Comparison of ENCODE assay signal across 24 cellular contexts in the genomic region with DNA sequence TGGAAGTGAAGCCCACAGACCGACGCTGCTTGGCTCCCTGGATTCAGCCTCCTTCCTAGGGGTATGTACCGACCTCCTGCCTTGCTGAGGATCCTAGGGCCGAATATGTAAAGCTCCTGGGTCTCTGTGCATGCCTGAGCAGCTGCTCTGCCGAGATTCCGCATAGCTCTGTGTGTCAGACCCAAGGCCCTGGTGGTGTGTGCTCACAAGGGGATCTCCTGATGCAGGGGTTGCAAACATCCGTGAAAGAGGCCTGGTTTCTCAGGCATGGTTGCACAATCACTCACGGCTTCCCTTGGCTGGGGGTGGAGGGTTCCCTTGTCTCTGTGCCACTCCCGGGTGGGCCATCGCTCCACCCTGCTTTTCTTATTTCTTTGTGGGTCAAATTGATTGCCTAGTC. TPM values are rescaled to one million over a fixed set of nuclear protein-coding genes. Genes with fewer than 3 reads are reported as not detected.
A peak's percentile ranks its signal among the peaks of the same experiment; 100 is the strongest.
DNase-seq lines count a peak whose midpoint lies in the region; ATAC-seq, FAIRE-seq and TF ChIP-seq lines count a peak whose summit lies in the region.
"Had no signal": no experiment of that assay in that cellular context is flagged by ENCODE, and none has a peak within 500 bp of the region (broad histone marks: within the 10 kb centered on the region; RNA-seq: fewer than 3 reads in every experiment).

No MANE protein-coding gene starts in this region.

- TF ChIP-seq CTCF in BE2C (IDR thresholded peaks at IDR 0.05; ENCODE audit: low read depth, low read length) = no peak
- TF ChIP-seq CTCF in H1 (IDR thresholded peaks at IDR 0.05; ENCODE audit: control extremely low read depth in 1 of 3, insufficient read depth in 1 of 3, low read depth in 1 of 3, low read length in 3 of 3) = no peak
- TF ChIP-seq CTCF in mesothelial cell of epicardium (IDR thresholded peaks at IDR 0.05; ENCODE audit: unreplicated experiment) = no peak
- no peak for TF ChIP-seq CTCF in MM.1S (IDR thresholded peaks at IDR 0.05; ENCODE audit: low read length)
- no peak for TF ChIP-seq CTCF in A673 (conservative IDR thresholded peaks at IDR 0.05; ENCODE audit: low read depth, low read length)

- H3F3A ChIP-seq in MM.1S (ENCODE audit: insufficient read depth, low read length) = no peaks in the 10 kb centered on the region

- TF ChIP-seq POLR2A in H1 (IDR thresholded peaks at IDR 0.05; ENCODE audit: control extremely low read depth in 1 of 2, low read depth in 2 of 2, low read length in 2 of 2) = no peak

- H3K27ac ChIP-seq in H1 (ENCODE audit: low read depth, low read length) = no peak overlapping the region
- no peak overlapping the region for H3K27ac ChIP-seq in MM.1S (ENCODE audit: low read length)
- no peak overlapping the region for H3K27ac ChIP-seq in A673 (ENCODE audit: low read depth, low read length, poor library complexity, severe bottlenecking)
- H3K27ac ChIP-seq: esophagus squamous epithelium, heart right ventricle, psoas muscle, tibial nerve had no signal

- intact Hi-C loops in A673 (cut with micrococcal nuclease; ENCODE audit: unreplicated experiment) = no loop called here

- no peaks in the 10 kb centered on the region for H3K27me3 ChIP-seq in BE2C
- no peaks in the 10 kb centered on the region for H3K27me3 ChIP-seq in H1 (replicated peaks in 1 of 4; ENCODE audit: control insufficient read depth in 3 of 4, extremely low read depth in 1 of 4, insufficient read depth in 3 of 4, low read length in 3 of 4)
- no peaks in the 10 kb centered on the region for H3K27me3 ChIP-seq in MM.1S (replicated peaks; ENCODE audit: insufficient read depth, low read length)
- no peaks in the 10 kb centered on the region for H3K27me3 ChIP-seq in A673 (replicated peaks; ENCODE audit: insufficient read depth, low read depth, low read length, poor library complexity)
- H3K27me3 ChIP-seq: tibial nerve had no signal

- no peak overlapping the region for H3K4ac ChIP-seq in H1 (replicated peaks; ENCODE audit: insufficient read length, low read depth, low read length)

- no peak overlapping the region for H3K4me3 ChIP-seq in BE2C (ENCODE audit: low read depth, low read length)
- H3K4me3 ChIP-seq in H1 (ENCODE audit: extremely low read depth in 1 of 4, insufficient read depth in 2 of 4, low read depth in 3 of 4, low read length in 4 of 4) = no peak overlapping the region
- no peak overlapping the region for H3K4me3 ChIP-seq in MM.1S (ENCODE audit: low read length)
- H3K4me3 ChIP-seq in A673 (ENCODE audit: low read depth, low read length, poor library complexity, severe bottlenecking) = no peak overlapping the region
- H3K4me3 ChIP-seq: esophagus squamous epithelium, heart right ventricle, psoas muscle, tibial nerve had no signal

- H2BK5ac ChIP-seq in H1 (ENCODE audit: low read depth, low read length) = peak overlapping the region; percentile 2; the same call in 1 of the 2 replicates

- H3K27me3 Mint-ChIP-seq in mesothelial cell of epicardium (ENCODE audit: low read depth) = no peaks in the 10 kb centered on the region
- H3K27me3 Mint-ChIP-seq: CD4-positive, CD25-positive, alpha-beta regulatory T cell; central memory CD8-positive, alpha-beta T cell had no signal

- H3K14ac ChIP-seq in H1 (ENCODE audit: insufficient read length) = no peak overlapping the region

- no peak overlapping the region for H3K56ac ChIP-seq in H1 (replicated peaks; ENCODE audit: insufficient read length, low read depth, low read length)

- peak overlapping the region; percentile 81; the same call in 1 of the 2 replicates for H2BK15ac ChIP-seq in H1 (ENCODE audit: low read length)

- H2AK5ac ChIP-seq in H1 (ENCODE audit: low read depth, low read length) = no peak overlapping the region

- H3K9me3 ChIP-seq in BE2C (no peaks in the 10 kb centered on the region), H1 (ENCODE audit: insufficient read depth in 2 of 2, low read depth in 1 of 2, low read length in 1 of 2) (no peaks in the 10 kb centered on the region), MM.1S (replicated peaks; ENCODE audit: insufficient read depth, low read length) (no peaks in the 10 kb centered on the region; the same call in 1 of the 2 replicates), A673 (ENCODE audit: low read depth, low read length, poor library complexity, severe bottlenecking) (no peaks in the 10 kb centered on the region)
- H3K9me3 ChIP-seq: esophagus squamous epithelium, heart right ventricle, psoas muscle, tibial nerve had no signal

- peak; percentile 19 for DNase-seq in BE2C
- DNase-seq in MV-4-11 (lab: John Stamatoyannopoulos, UW) = peak; percentile 39
- peak in 1 of 2 experiments; percentile 46 for DNase-seq in H1 (ENCODE audit: low read depth in 1 of 2, low spot score in 2 of 2)
- DNase-seq in mesothelial cell of epicardium (ENCODE audit: low spot score in 2 of 2, unreplicated experiment in 2 of 2) = no peak
- DNase-seq in MM.1S = no peak
- no peak for DNase-seq in A673 (ENCODE audit: low spot score)
- DNase-seq: ACHN; activated CD4-positive, alpha-beta T cell treated with anti-CD3 and anti-CD28 coated beads for 48 hours; activated effector memory CD4-positive, alpha-beta T cell treated with anti-CD3 and anti-CD28 coated beads, Interleukin-2, amount 50 U/mL, for 16 hours; anterior cingulate cortex; CD4-positive, CD25-positive, alpha-beta regulatory T cell; effector CD4-positive, alpha-beta T cell; esophagus squamous epithelium; heart right ventricle; Kasumi-1; NCI-H1417 treated with DMSO at 0.1 percent for 48 hours; NCI-H748 treated with DMSO at 0.1 percent for 48 hours; psoas muscle had no signal

- no TSS peak for BruUV-seq in A673 (replicated peaks; lab: Mats Ljungman, UMichigan)

- no peak for FAIRE-seq in H1 (lab: Jason Lieb, UNC)
- FAIRE-seq: keratinocyte, TTC549 had no signal

- H3K4me1 ChIP-seq in BE2C (peaks cover 5% of the 10 kb centered on the region), H1 (replicated peaks in 1 of 4; ENCODE audit: control insufficient read depth in 3 of 4, insufficient read depth in 4 of 4, low read length in 3 of 4) (peaks cover 0 to 6% (median 0%) of the 10 kb centered on the region in 4 experiments; a peak in 4 of 7 replicates), MM.1S (ENCODE audit: low read length) (no peaks in the 10 kb centered on the region), A673 (ENCODE audit: insufficient read depth, low read length, poor library complexity, severe bottlenecking) (no peaks in the 10 kb centered on the region)
- H3K4me1 ChIP-seq: heart right ventricle, psoas muscle, tibial nerve had no signal

- H3K4me1 Mint-ChIP-seq in mesothelial cell of epicardium = peaks cover 10% of the 10 kb centered on the region
- H3K4me1 Mint-ChIP-seq: CD4-positive, CD25-positive, alpha-beta regulatory T cell; central memory CD8-positive, alpha-beta T cell had no signal

- peak overlapping the region; percentile 80 for H3K27ac Mint-ChIP-seq in mesothelial cell of epicardium
- H3K27ac Mint-ChIP-seq: CD4-positive, CD25-positive, alpha-beta regulatory T cell had no signal

- WGBS in H1 (ENCODE audit: extremely low coverage in 1 of 2, insufficient coverage in 1 of 2, insufficient read length in 1 of 2, insufficient replicate concordance in 2 of 2, low coverage in 1 of 2, low lambda C conversion rate in 2 of 2, missing lambda C conversion rate in 1 of 2), 2 experiments = 90% methylated on average over 10 of the region's 10 CpGs; no CpG with 5 or more reads in 1 of the 2 experiments

- no peak for TF ChIP-seq EP300 in H1 (IDR thresholded peaks at IDR 0.05; ENCODE audit: borderline replicate concordance in 1 of 2, low read depth in 2 of 2, low read length in 2 of 2)

- H4K8ac ChIP-seq in H1 (ENCODE audit: extremely low read depth, insufficient read depth, low read length) = no peak overlapping the region

- CTCF ChIA-PET in H1 (lab: Charles Lee; ENCODE audit: partially characterized antibody) (interaction anchor here (0.6 to 0.7 kb wide), 2 partner anchors 295 to 1831 kb away, joined by 3 to 7 read pairs; no protein-coding TSS in a partner anchor), A673 (lab: Charles Lee) (no interaction called here)

- no peak overlapping the region for H3K4me3 Mint-ChIP-seq in mesothelial cell of epicardium
- H3K4me3 Mint-ChIP-seq: CD4-positive, CD25-positive, alpha-beta regulatory T cell; central memory CD8-positive, alpha-beta T cell had no signal

- H3K36me3 Mint-ChIP-seq in mesothelial cell of epicardium = peaks cover 6% of the 10 kb centered on the region
- H3K36me3 Mint-ChIP-seq: CD4-positive, CD25-positive, alpha-beta regulatory T cell had no signal

- H3K9ac ChIP-seq in H1 (replicated peaks in 1 of 4; ENCODE audit: extremely low read depth in 1 of 4, low read depth in 3 of 4, low read length in 3 of 4) (no peak overlapping the region; a peak in 1 of 7 replicates), MM.1S (ENCODE audit: low read length) (no peak overlapping the region)

- H3K9me3 Mint-ChIP-seq in mesothelial cell of epicardium = peaks cover 30% of the 10 kb centered on the region

- no peak for TF ChIP-seq RAD21 in H1 (IDR thresholded peaks at IDR 0.05 in 1 of 2, conservative IDR thresholded peaks at IDR 0.05 in 1 of 2; ENCODE audit: low read depth in 2 of 2, low read length in 2 of 2)

- H4K20me1 ChIP-seq in H1 (replicated peaks in 1 of 2; ENCODE audit: control insufficient read depth in 1 of 2, insufficient read depth in 2 of 2, low read length in 2 of 2) (no peaks in the 10 kb centered on the region), MM.1S (ENCODE audit: insufficient read depth, low read length) (no peaks in the 10 kb centered on the region)

- no peak overlapping the region for H3K4me2 ChIP-seq in H1 (ENCODE audit: insufficient read depth in 1 of 2, low read depth in 2 of 2, low read length in 2 of 2)
- H3K4me2 ChIP-seq in MM.1S (ENCODE audit: low read depth, low read length) = no peak overlapping the region

- H4K91ac ChIP-seq in H1 (replicated peaks; ENCODE audit: insufficient read length, low read length) = no peak overlapping the region

- no peak overlapping the region for H3K23ac ChIP-seq in H1 (ENCODE audit: insufficient read length)

- no peaks in the 10 kb centered on the region for H3K23me2 ChIP-seq in H1 (ENCODE audit: low read depth, low read length)

- no peak overlapping the region for H2BK12ac ChIP-seq in H1 (ENCODE audit: low read depth, low read length)

- H3K18ac ChIP-seq in H1 (ENCODE audit: extremely low read depth, low read length) = peak overlapping the region; percentile 48; the same call in 1 of the 2 replicates

- ATAC-seq in GM21825 (IDR thresholded peaks at IDR 0.05; ENCODE audit: unreplicated experiment) (no peak), HG03469 (IDR thresholded peaks at IDR 0.05; ENCODE audit: unreplicated experiment) (no peak)
- ATAC-seq: psoas muscle had no signal

- H2AFZ ChIP-seq in H1 (ENCODE audit: low read length) = peak overlapping the region; percentile 89
- H2AFZ ChIP-seq in MM.1S (ENCODE audit: low read length) = no peak overlapping the region

- POLR2A ChIA-PET in H1 (lab: Charles Lee; ENCODE audit: partially characterized antibody) (no interaction called here), A673 (lab: Charles Lee; ENCODE audit: low non-redundant PET) (no interaction called here)

- no peak overlapping the region for H2BK20ac ChIP-seq in H1 (ENCODE audit: low read length)

- H3K36me3 ChIP-seq in BE2C = no peaks in the 10 kb centered on the region
- no peaks in the 10 kb centered on the region for H3K36me3 ChIP-seq in H1 (ENCODE audit: control insufficient read depth in 2 of 4, insufficient read depth in 4 of 4, low read length in 3 of 4)
- H3K36me3 ChIP-seq in MM.1S (replicated peaks; ENCODE audit: insufficient read depth, low read length) = no peaks in the 10 kb centered on the region
- no peaks in the 10 kb centered on the region for H3K36me3 ChIP-seq in A673 (ENCODE audit: insufficient read depth, low read length, poor library complexity, severe bottlenecking)
- H3K36me3 ChIP-seq: esophagus squamous epithelium, heart right ventricle, tibial nerve had no signal

- no peak overlapping the region for H4K5ac ChIP-seq in H1 (ENCODE audit: insufficient read length, low read depth, low read length)

- H3K79me2 ChIP-seq in H1 (ENCODE audit: control insufficient read depth in 1 of 2, insufficient read depth in 2 of 2, low read length in 2 of 2) (no peaks in the 10 kb centered on the region), MM.1S (ENCODE audit: low read length) (no peaks in the 10 kb centered on the region)

- no peaks in the 10 kb centered on the region for H3K79me1 ChIP-seq in H1 (ENCODE audit: low read depth, low read length)

- H3K9me2 ChIP-seq in MM.1S (replicated peaks; ENCODE audit: insufficient read depth, low read length) = no peaks in the 10 kb centered on the region

- no peak overlapping the region for H2BK120ac ChIP-seq in H1 (replicated peaks; ENCODE audit: low read depth, low read length)

RNA-seq across cellular contexts. Expression of a gene that starts 19.9 kb away (rescaled TPM):
- polyA plus RNA-seq in BE2C (2012; ENCODE audit: insufficient read depth, insufficient read length, low read depth) = 0.31 TPM
- total RNA-seq in H1 (2021; fragmentation: NEBNext Ultra II Directional; extraction: Animal tissue kit (Norgen Biotek cat#: 25700)) = 0.36 and 0.37 TPM in 2 replicates
- polyA plus RNA-seq in H1 (2011; rRNA removed) = 0.11 and 0.19 TPM in 2 replicates
- 0.17 TPM for polyA plus RNA-seq in H1 (2011; cell fraction: cytosol; rRNA removed)
- polyA plus RNA-seq in H1 (2011; cell fraction: nucleus; rRNA removed) = 0.40 TPM
- 0.15 to 0.24 TPM (median 0.18 TPM) in 4 replicates for polyA plus RNA-seq in H1 (2012, experiment 1 of 2)
- polyA plus RNA-seq in H1 (2012, experiment 2 of 2) = 0.03 TPM
- 0.28 TPM for polyA plus RNA-seq in H1 (2013, experiment 1 of 2)
- polyA plus RNA-seq in H1 (2013, experiment 2 of 2) = 0.26 TPM
- polyA minus RNA-seq in H1 (2011; rRNA and poly(A)+ RNA removed) = 0.73 and 0.83 TPM in 2 replicates
- polyA minus RNA-seq in H1 (2011; cell fraction: cytosol; rRNA and poly(A)+ RNA removed) = 0.37 TPM
- 2.0 TPM for polyA minus RNA-seq in H1 (2011; cell fraction: nucleus; rRNA and poly(A)+ RNA removed)
- total RNA-seq in mesothelial cell of epicardium (44.5 to 47.2 TPM (median 45.2 TPM) in 3 replicates), A673 (2021) (0.45 and 0.46 TPM in 2 replicates)
- polyA plus RNA-seq: CD4-positive, CD25-positive, alpha-beta regulatory T cell had no signal

Comparison
In these comparisons a context has a peak if more than half of its experiments do, and no peak if none do; other contexts are left out.
1. DNase-seq: peak in BE2C (single experiment) and MV-4-11 (single experiment); none in mesothelial cell of epicardium (0 of 2), MM.1S (single experiment) and A673 (single experiment).
2. RNA of a gene that starts 19.9 kb away (total RNA-seq): 44.5 to 47.2 TPM in mesothelial cell of epicardium; 0.45 to 0.46 TPM in A673 and 0.36 to 0.37 TPM in H1; every median in the first group is over 10 times any median in the second.